Comparison of ENCODE assay signal across 25 cellular contexts in genomic region chr15:70078578-70079417, GRCh38. TPM values are rescaled to one million over a fixed set of nuclear protein-coding genes. Genes with fewer than 3 reads are reported as not detected.
DNase-seq lines count a peak whose midpoint lies in the region; ATAC-seq, FAIRE-seq and TF ChIP-seq lines count a peak whose summit lies in the region.
"Had no signal": no experiment of that assay in that cellular context is flagged by ENCODE, and none has a peak within 500 bp of the region (broad histone marks: within the 10 kb centered on the region; RNA-seq: fewer than 3 reads in every experiment).

No MANE protein-coding gene starts in this region.

- no peaks in the 10 kb centered on the region for H3K9me3 Mint-ChIP-seq in CD8-positive, alpha-beta T cell
- H3K9me3 Mint-ChIP-seq: activated naive CD4-positive, alpha-beta T cell treated with anti-CD3 and anti-CD28 coated beads for 36 hours; activated T-cell treated with anti-CD3 and anti-CD28 coated beads, Interleukin-2, amount 50 U/mL, for 4 hours; effector memory CD8-positive, alpha-beta T cell; nephron progenitor cell had no signal

- FAIRE-seq in K562 (lab: Jason Lieb, UNC), result no peak
- FAIRE-seq: GM12891 had no signal

- peaks cover 52% of the 10 kb centered on the region for H3K4me1 Mint-ChIP-seq in CD8-positive, alpha-beta T cell (ENCODE audit: low read depth)

- no peak for TF ChIP-seq POLR2A in K562 (conservative IDR thresholded peaks at IDR 0.05)

- no TSS peak for BruUV-seq in K562 (replicated peaks; lab: Mats Ljungman, UMichigan)

- TF ChIP-seq CTCF in CD8-positive, alpha-beta T cell (IDR thresholded peaks at IDR 0.05), result no peak
- TF ChIP-seq CTCF in K562 (IDR thresholded peaks at IDR 0.05 in 2 of 3, conservative IDR thresholded peaks at IDR 0.05 in 1 of 3; ENCODE audit: insufficient read depth in 2 of 3, low read depth in 1 of 3, low read length in 3 of 3) (no peak), liver (IDR thresholded peaks at IDR 0.05; ENCODE audit: low read depth, low read length, missing input control) (no peak)

- H3K27ac ChIP-seq in CD8-positive, alpha-beta T cell (ENCODE audit: low read depth, low read length), result no peak overlapping the region
- H3K27ac ChIP-seq in K562 (ENCODE audit: extremely low read depth, low read depth, low read length) (no peak overlapping the region), liver (ENCODE audit: low read depth in 1 of 2, low read length in 2 of 2) (peak overlapping the region; percentile 3 to 10)
- H3K27ac ChIP-seq: ascending aorta, C4-2B, KMS-11, SK-N-MC had no signal

- DNase-seq in CD8-positive, alpha-beta T cell, result no peak
- DNase-seq in K562 (ENCODE audit: extremely low read depth in 1 of 4, low spot score in 3 of 4) (peak in 1 of 4 experiments; percentile 38), sciatic nerve (ENCODE audit: low spot score) (no peak), NCI-H187 (lab: John Stamatoyannopoulos, UW) (no peak), posterior vena cava (ENCODE audit: low spot score) (no peak), NCI-H1092 treated with DMSO at 0.1 percent for 48 hours (lab: John Stamatoyannopoulos, UW) (no peak)
- DNase-seq: ACHN; activated CD8-positive, alpha-beta T cell treated with anti-CD3 and anti-CD28 coated beads, Interleukin-2, amount 10 ng/mL, durations not matched to agents 7 days and 5 days; activated naive CD4-positive, alpha-beta T cell treated with anti-CD3 and anti-CD28 coated beads for 36 hours; activated T-cell treated with anti-CD3 and anti-CD28 coated beads, Interleukin-2, amount 50 U/mL, for 4 hours; effector memory CD8-positive, alpha-beta T cell; left cardiac atrium; midbrain; NCI-H2029; nephron progenitor cell; NK-92 treated with Interleukin-12 subunit alpha and Interleukin-12 subunit beta, amount 100 ng/mL, for 24 hours; stimulated activated CD4-positive, alpha-beta T cell treated with anti-CD3 and anti-CD28 coated beads, Interleukin-12 subunit alpha, Interleukin-12 subunit beta, amount 100 ng/mL, for 4 hours; stimulated activated CD8-positive, alpha-beta memory T cell treated with anti-CD3 and anti-CD28 coated beads, Interleukin-4, amount 100 ng/mL, for 48 hours had no signal

- H4K20me1 ChIP-seq in K562 (replicated peaks; ENCODE audit: control insufficient read depth, insufficient read depth, low read length), result peaks cover 7% of the 10 kb centered on the region; the same call in 1 of the 2 replicates

- no peaks in the 10 kb centered on the region for H3K27me3 Mint-ChIP-seq in CD8-positive, alpha-beta T cell (ENCODE audit: low read depth)
- H3K27me3 Mint-ChIP-seq: effector memory CD8-positive, alpha-beta T cell had no signal

- no peak overlapping the region for H3K4me2 ChIP-seq in K562 (ENCODE audit: insufficient read depth, low read length)
- H3K4me2 ChIP-seq: KMS-11 had no signal

- H3K9me3 ChIP-seq in CD8-positive, alpha-beta T cell (ENCODE audit: low read length), result no peaks in the 10 kb centered on the region
- H3K9me3 ChIP-seq in K562 (replicated peaks; ENCODE audit: control insufficient read depth, insufficient read depth, low read depth, low read length) (no peaks in the 10 kb centered on the region), liver (ENCODE audit: control insufficient read depth in 4 of 4, low read length in 3 of 4) (no peaks in the 10 kb centered on the region)
- H3K9me3 ChIP-seq: ascending aorta had no signal

- H3K4me1 ChIP-seq in CD8-positive, alpha-beta T cell (ENCODE audit: insufficient read depth, low read length), result peaks cover 13% of the 10 kb centered on the region
- H3K4me1 ChIP-seq in K562 (replicated peaks in 1 of 2; ENCODE audit: control insufficient read depth in 2 of 2, insufficient read depth in 2 of 2, low read length in 2 of 2) (peaks cover 4 to 5% of the 10 kb centered on the region in 2 experiments; a peak in 3 of 5 replicates), liver (ENCODE audit: control insufficient read depth in 4 of 4, insufficient read depth in 4 of 4, low read length in 3 of 4) (peaks cover 9 to 30% (median 23%) of the 10 kb centered on the region in 4 donors)

- intact Hi-C loops in CD8-positive, alpha-beta T cell (cut with DNase I, micrococcal nuclease), result no loop called here
- intact Hi-C loops in K562 (cut with micrococcal nuclease) (no loop called here), sciatic nerve (cut with DNase I) (no loop called here), posterior vena cava (cut with DNase I) (loop anchor here in 1 of 2 donors (10.0 kb wide), 1 partner anchor 354 kb away; no protein-coding TSS in a partner anchor)

- H3K36me3 Mint-ChIP-seq in CD8-positive, alpha-beta T cell, result peaks cover 84% of the 10 kb centered on the region

- TF ChIP-seq EP300 in K562 (IDR thresholded peaks at IDR 0.05; ENCODE audit: low read length), result no peak

- CTCF ChIA-PET in CD8-positive, alpha-beta T cell (lab: Charles Lee), result no interaction called here
- CTCF ChIA-PET in K562 (lab: Yijun Ruan, JAX; ENCODE audit: low intra/inter-chr PET ratio), result no interaction called here

- peaks cover 38% of the 10 kb centered on the region for H3K79me2 ChIP-seq in K562 (ENCODE audit: control insufficient read depth, insufficient read depth, low read length)

- H3K9ac ChIP-seq in K562 (ENCODE audit: insufficient read depth in 1 of 2, low read depth in 2 of 2, low read length in 2 of 2) (peak overlapping the region in 1 of 2 experiments; percentile 59; a peak in 1 of 4 replicates), liver (ENCODE audit: low read depth in 1 of 2, low read length in 2 of 2) (no peak overlapping the region)
- H3K9ac ChIP-seq: KMS-11 had no signal

- H3K27ac Mint-ChIP-seq in CD8-positive, alpha-beta T cell, result peak overlapping the region; percentile 41
- H3K27ac Mint-ChIP-seq: activated CD8-positive, alpha-beta T cell treated with anti-CD3 and anti-CD28 coated beads, Interleukin-2, amount 10 ng/mL, durations not matched to agents 7 days and 5 days; nephron progenitor cell had no signal

- no peak overlapping the region for H2AFZ ChIP-seq in K562 (ENCODE audit: low read depth, low read length)

- 86% methylated on average over 13 of the region's 13 CpGs for WGBS in K562 (ENCODE audit: insufficient coverage, low coverage, missing lambda C conversion rate)
- 36% methylated on average over 13 of the region's 13 CpGs for WGBS in liver

- H3K27me3 ChIP-seq in CD8-positive, alpha-beta T cell (ENCODE audit: insufficient read depth, low read length), result no peaks in the 10 kb centered on the region
- H3K27me3 ChIP-seq in K562 (ENCODE audit: control insufficient read depth in 2 of 2, insufficient read depth in 2 of 2, low read length in 2 of 2), result no peaks in the 10 kb centered on the region
- H3K27me3 ChIP-seq in liver (ENCODE audit: control insufficient read depth in 4 of 4, insufficient read depth in 4 of 4, low read length in 3 of 4), result no peaks in the 10 kb centered on the region
- H3K27me3 ChIP-seq: ascending aorta had no signal

- no peak overlapping the region for H3K4me3 ChIP-seq in CD8-positive, alpha-beta T cell (ENCODE audit: low read depth, low read length)
- no peak overlapping the region for H3K4me3 ChIP-seq in K562
- no peak overlapping the region for H3K4me3 ChIP-seq in liver (ENCODE audit: low read depth in 1 of 3, low read length in 3 of 3)
- H3K4me3 ChIP-seq: ascending aorta, SK-N-MC had no signal

- no peak overlapping the region for H3K4me3 Mint-ChIP-seq in CD8-positive, alpha-beta T cell
- H3K4me3 Mint-ChIP-seq: activated CD8-positive, alpha-beta T cell treated with anti-CD3 and anti-CD28 coated beads, Interleukin-2, amount 10 ng/mL, durations not matched to agents 7 days and 5 days; activated naive CD4-positive, alpha-beta T cell treated with anti-CD3 and anti-CD28 coated beads for 36 hours; activated T-cell treated with anti-CD3 and anti-CD28 coated beads, Interleukin-2, amount 50 U/mL, for 4 hours; effector memory CD8-positive, alpha-beta T cell; nephron progenitor cell had no signal

- no peak for TF ChIP-seq RAD21 in K562 (CRISPR knock-in tag; conservative IDR thresholded peaks at IDR 0.05 in 1 of 2, IDR thresholded peaks at IDR 0.05 in 1 of 2)
- TF ChIP-seq RAD21 in liver (IDR thresholded peaks at IDR 0.05), result peak in 1 of 2 donors; percentile 23

- H3K36me3 ChIP-seq in CD8-positive, alpha-beta T cell (ENCODE audit: insufficient read depth, low read length), result peaks cover 31% of the 10 kb centered on the region
- H3K36me3 ChIP-seq in K562 (ENCODE audit: control insufficient read depth, insufficient read depth, low read length), result peaks cover 97% of the 10 kb centered on the region
- peaks cover 9 to 32% (median 27%) of the 10 kb centered on the region in 4 donors for H3K36me3 ChIP-seq in liver (ENCODE audit: control insufficient read depth in 4 of 4, insufficient read depth in 3 of 4, low read depth in 1 of 4, low read length in 3 of 4)

- peaks cover 3% of the 10 kb centered on the region for H3K9me1 ChIP-seq in K562 (ENCODE audit: control insufficient read depth, insufficient read depth, low read length)

- no peak for ATAC-seq in CD8-positive, alpha-beta T cell
- ATAC-seq in K562 (peak; percentile 13), sciatic nerve (peak; percentile 23), HG02610 (IDR thresholded peaks at IDR 0.05; ENCODE audit: unreplicated experiment) (no peak)
- ATAC-seq: activated CD8-positive, alpha-beta T cell treated with anti-CD3 and anti-CD28 coated beads, Interleukin-2, amount 10 ng/mL, durations not matched to agents 7 days and 5 days; activated T-cell treated with anti-CD3 and anti-CD28 coated beads, Interleukin-2, amount 50 U/mL, for 4 hours; effector memory CD8-positive, alpha-beta T cell had no signal

- POLR2A ChIA-PET in CD8-positive, alpha-beta T cell (lab: Charles Lee), result interaction anchor here (0.7 to 0.8 kb wide), 2 partner anchors 342 to 501 kb away, joined by 3 to 4 read pairs; no protein-coding TSS in a partner anchor
- POLR2A ChIA-PET in K562 (lab: Yijun Ruan, JAX), result interaction anchor here (0.7 to 2.2 kb wide), 5 partner anchors 10 to 15 kb away, joined by 3 to 11 read pairs (median 3); no protein-coding TSS in a partner anchor

- in situ Hi-C loops in K562 (cut with MboI), result no loop called here

RNA-seq across cellular contexts. Expression of gene TLE3, which starts 18.9 kb away (rescaled TPM):
- total RNA-seq in CD8-positive, alpha-beta T cell, result 100 to 1,000 TPM; 198 to 201 TPM
- total RNA-seq in K562 (2011; cell fraction: chromatin; rRNA removed; ENCODE audit: low replicate concordance), result 47.5 and 98.2 TPM in 2 replicates
- total RNA-seq in K562 (2011; cell fraction: nucleolus; rRNA removed), result 56.7 and 69.2 TPM in 2 replicates
- 49.1 and 56.6 TPM in 2 replicates for total RNA-seq in K562 (2011; cell fraction: nucleoplasm; rRNA removed)
- 26.9 and 31.6 TPM in 2 replicates for total RNA-seq in K562 (2014; rRNA removed)
- total RNA-seq in K562 (2014; rRNA removed; fragmentation: Illumina TruSeq; extraction: Trizol), result 13.4 and 14.2 TPM in 2 replicates
- 14.1 and 14.3 TPM in 2 replicates for total RNA-seq in K562 (2015; rRNA removed; fragmentation: Illumina TruSeq; extraction: Trizol)
- total RNA-seq in K562 (2021), result 78.3 and 84.2 TPM in 2 replicates
- polyA plus RNA-seq in K562 (2011; rRNA removed), result 6.4 and 14.8 TPM in 2 replicates
- polyA plus RNA-seq in K562 (2011; cell fraction: cytosol; rRNA removed), result 8.4 and 9.7 TPM in 2 replicates
- polyA plus RNA-seq in K562 (2011; cell fraction: nucleus; rRNA removed), result 34.5 and 47.6 TPM in 2 replicates
- 33.7 and 52.9 TPM in 2 replicates for polyA plus RNA-seq in K562 (2012)
- 14.4 and 30.2 TPM in 2 replicates for polyA plus RNA-seq in K562 (2014; fragmentation: Illumina TruSeq; extraction: Trizol)
- polyA plus RNA-seq in K562 (2014; fragmentation: Nextera tagmentation; extraction: Ambion mirVana), result 1 to 10 TPM; 1.5 to 2.3 TPM
- polyA plus RNA-seq in K562 (2014; rRNA removed), result 21.1 and 25.2 TPM in 2 replicates
- 32.3 and 47.1 TPM in 2 replicates for polyA minus RNA-seq in K562 (2011; rRNA and poly(A)+ RNA removed)
- 34.6 and 56.1 TPM in 2 replicates for polyA minus RNA-seq in K562 (2011; cell fraction: cytosol; rRNA and poly(A)+ RNA removed)
- polyA minus RNA-seq in K562 (2011; cell fraction: nucleus; rRNA and poly(A)+ RNA removed), result 45.1 and 56.8 TPM in 2 replicates
- total RNA-seq in liver, result 10 to 100 TPM in 1 of 2 donors, 1 to 10 TPM in 1; 8.5 to 13.7 TPM
- polyA plus RNA-seq in liver, result 1 to 10 TPM; 1.2 to 8.5 TPM
- total RNA-seq in sciatic nerve, result 90.1 TPM
- 10 to 100 TPM; 45.5 to 50.9 TPM for total RNA-seq in posterior vena cava

Comparison
In these comparisons a context has a peak if more than half of its experiments do, and no peak if none do; other contexts are left out.
1. ATAC-seq: peak in K562 (single experiment) and sciatic nerve (single experiment); none in CD8-positive, alpha-beta T cell (single experiment) and HG02610 (single experiment).
2. H3K27ac ChIP-seq: peak in liver (2 of 2); none in CD8-positive, alpha-beta T cell (single experiment) and K562 (single experiment).